In genomic region chr4:89482248-89482647, GRCh38 we compare ENCODE assay signal across 9 cellular contexts.
A peak's percentile ranks its signal among the peaks of the same experiment; 100 is the strongest.
DNase-seq lines count a peak whose midpoint lies in the region; ATAC-seq and TF ChIP-seq lines count a peak whose summit lies in the region.
"Had no signal": no experiment of that assay in that cellular context is flagged by ENCODE, and none has a peak within 500 bp of the region (broad histone marks: within the 10 kb centered on the region; RNA-seq: fewer than 3 reads in every experiment).

No MANE protein-coding gene starts in this region.

- no peak overlapping the region for H3K4me3 Mint-ChIP-seq in brain

- H2BK5ac ChIP-seq in neuronal stem cell (ENCODE audit: low read length) = no peak overlapping the region

- DNase-seq in A172 (ENCODE audit: low spot score) (peak; percentile 54), GM06990 (ENCODE audit: extremely low read depth, insufficient read length) (no peak), NCI-H146 treated with DMSO at 0.1 percent for 48 hours (lab: John Stamatoyannopoulos, UW; ENCODE audit: unreplicated experiment) (peak; percentile 1), neuronal stem cell (ENCODE audit: low spot score) (peak; percentile 1), NCI-H187 treated with DMSO at 0.1 percent for 48 hours (lab: John Stamatoyannopoulos, UW) (no peak), MG63 (no peak)

- no peak overlapping the region for H2BK15ac ChIP-seq in neuronal stem cell (ENCODE audit: low read length)

- H3K27me3 Mint-ChIP-seq in brain = peaks cover 7% of the 10 kb centered on the region

- no peak overlapping the region for H3K14ac ChIP-seq in neuronal stem cell (ENCODE audit: low read length)

- H3K9ac ChIP-seq in neuronal stem cell (ENCODE audit: low read depth, low read length, poor library complexity) = no peak overlapping the region

- H3K36me3 Mint-ChIP-seq in brain = no peaks in the 10 kb centered on the region

- H3K23ac ChIP-seq in neuronal stem cell (ENCODE audit: low read depth, low read length, poor library complexity) = no peak overlapping the region

- H3K27ac ChIP-seq in neuronal stem cell (replicated peaks; ENCODE audit: low read length) = no peak overlapping the region
- H3K27ac ChIP-seq: HL-60 had no signal

- H4K91ac ChIP-seq in neuronal stem cell (ENCODE audit: low read depth, low read length, poor library complexity) = no peak overlapping the region

- H3K27ac Mint-ChIP-seq in brain = no peak overlapping the region

- no peak overlapping the region for H2BK120ac ChIP-seq in neuronal stem cell (ENCODE audit: low read depth, low read length)

- no peak overlapping the region for H3K18ac ChIP-seq in neuronal stem cell (ENCODE audit: low read length)

- ATAC-seq in HG02571 (IDR thresholded peaks at IDR 0.05; ENCODE audit: unreplicated experiment) = peak; percentile 72

- no peaks in the 10 kb centered on the region for H3K27me3 ChIP-seq in GM06990 (replicated peaks; ENCODE audit: control insufficient read depth, insufficient read depth, low read length)
- no peaks in the 10 kb centered on the region for H3K27me3 ChIP-seq in neuronal stem cell (ENCODE audit: control insufficient read depth in 3 of 3, insufficient read depth in 3 of 3, low read depth in 1 of 3, low read length in 3 of 3)
- no peaks in the 10 kb centered on the region for H3K27me3 ChIP-seq in MG63

- TF ChIP-seq CTCF in GM06990 (IDR thresholded peaks at IDR 0.05; ENCODE audit: insufficient read depth, low read length, poor library complexity, severe bottlenecking) (peak; percentile 38), brain (conservative IDR thresholded peaks at IDR 0.05) (peak; percentile 32 to 34)

- H3K79me1 ChIP-seq in neuronal stem cell (ENCODE audit: low read depth, low read length) = no peaks in the 10 kb centered on the region

- H3K4me3 ChIP-seq in GM06990 (replicated peaks; ENCODE audit: low read depth, low read length) (no peak overlapping the region), neuronal stem cell (ENCODE audit: low read length in 2 of 2) (no peak overlapping the region), MG63 (no peak overlapping the region)

- H3K4me1 ChIP-seq in neuronal stem cell (ENCODE audit: control insufficient read depth in 2 of 2, insufficient read depth in 1 of 2, low read depth in 1 of 2, low read length in 2 of 2) = no peaks in the 10 kb centered on the region

- H3K4ac ChIP-seq in neuronal stem cell (ENCODE audit: low read length) = no peak overlapping the region

- no peak overlapping the region for H2AK5ac ChIP-seq in neuronal stem cell (ENCODE audit: low read depth, low read length)

- H3K4me2 ChIP-seq in neuronal stem cell (ENCODE audit: insufficient read depth, low read length, poor library complexity, severe bottlenecking) = no peak overlapping the region

- H3K9me3 ChIP-seq in neuronal stem cell (replicated peaks in 1 of 2; ENCODE audit: control insufficient read depth in 2 of 2, insufficient read depth in 1 of 2, low read depth in 1 of 2, low read length in 2 of 2) = no peaks in the 10 kb centered on the region
- H3K9me3 ChIP-seq in MG63 = no peaks in the 10 kb centered on the region

- H3K4me1 Mint-ChIP-seq in brain = peaks cover 9% of the 10 kb centered on the region

- H2AFZ ChIP-seq in neuronal stem cell (ENCODE audit: low read length) = no peak overlapping the region

- H4K8ac ChIP-seq in neuronal stem cell (ENCODE audit: low read depth, low read length) = no peak overlapping the region

- no peaks in the 10 kb centered on the region for H3K36me3 ChIP-seq in GM06990 (ENCODE audit: control insufficient read depth, insufficient read depth, low read length)
- H3K36me3 ChIP-seq in neuronal stem cell (replicated peaks in 1 of 2; ENCODE audit: control insufficient read depth in 2 of 2, insufficient read depth in 2 of 2, low read length in 2 of 2) = no peaks in the 10 kb centered on the region
- no peaks in the 10 kb centered on the region for H3K36me3 ChIP-seq in MG63

- H3K9me3 Mint-ChIP-seq in brain = peaks cover 8 to 25% (median 12%) of the 10 kb centered on the region in 5 experiments

- H2BK12ac ChIP-seq in neuronal stem cell (ENCODE audit: low read length) = no peak overlapping the region

Comparison
In these comparisons a context has a peak if more than half of its experiments do, and no peak if none do; other contexts are left out.
1. DNase-seq: peak in A172 (single experiment), NCI-H146 treated with DMSO at 0.1 percent for 48 hours (single experiment) and neuronal stem cell (single experiment); none in GM06990 (single experiment), NCI-H187 treated with DMSO at 0.1 percent for 48 hours (single experiment) and MG63 (single experiment).